ENCODE assay signal across 1 cellular context in the genomic region with DNA sequence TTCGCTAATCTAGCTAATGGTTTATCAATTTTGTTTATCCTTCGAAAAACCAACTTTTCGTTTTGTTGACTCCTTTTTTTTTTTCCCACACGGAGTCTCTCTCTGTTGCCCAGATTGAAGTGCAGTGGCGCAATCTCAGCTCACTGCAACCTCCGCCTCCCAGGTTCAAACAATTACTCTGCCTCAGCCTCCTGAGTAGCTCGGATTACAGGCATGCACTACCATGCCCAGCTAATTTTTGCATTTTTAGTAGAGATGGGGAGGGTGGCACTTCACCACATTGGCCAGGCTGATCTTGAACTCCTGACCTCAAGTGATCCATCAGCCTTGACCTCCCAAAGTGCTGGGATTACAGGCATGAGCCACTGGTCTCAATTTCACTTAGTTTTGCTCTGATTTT.
A peak's percentile ranks its signal among the peaks of the same experiment; 100 is the strongest.
TF ChIP-seq lines count a peak whose summit lies in the region.

No MANE protein-coding gene starts in this region.

TF ChIP-seq in HEK293, 187 proteins besides CTCF, POLR2A, EP300 and RAD21 (continued from another document):
- TF ChIP-seq, protein P1, sequence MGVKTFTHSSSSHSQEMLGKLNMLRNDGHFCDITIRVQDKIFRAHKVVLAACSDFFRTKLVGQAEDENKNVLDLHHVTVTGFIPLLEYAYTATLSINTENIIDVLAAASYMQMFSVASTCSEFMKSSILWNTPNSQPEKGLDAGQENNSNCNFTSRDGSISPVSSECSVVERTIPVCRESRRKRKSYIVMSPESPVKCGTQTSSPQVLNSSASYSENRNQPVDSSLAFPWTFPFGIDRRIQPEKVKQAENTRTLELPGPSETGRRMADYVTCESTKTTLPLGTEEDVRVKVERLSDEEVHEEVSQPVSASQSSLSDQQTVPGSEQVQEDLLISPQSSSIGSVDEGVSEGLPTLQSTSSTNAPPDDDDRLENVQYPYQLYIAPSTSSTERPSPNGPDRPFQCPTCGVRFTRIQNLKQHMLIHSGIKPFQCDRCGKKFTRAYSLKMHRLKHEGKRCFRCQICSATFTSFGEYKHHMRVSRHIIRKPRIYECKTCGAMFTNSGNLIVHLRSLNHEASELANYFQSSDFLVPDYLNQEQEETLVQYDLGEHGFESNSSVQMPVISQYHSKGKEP (tag by site-specific recombination; IDR thresholded peaks at IDR 0.05), result peak; percentile 74
- TF ChIP-seq ZNF202 (tag by site-specific recombination; IDR thresholded peaks at IDR 0.05; ENCODE audit: borderline replicate concordance) (0 out of 2 replicates have a peak, but pooled peaks have one; percentile 34), GLIS1 (tag by site-specific recombination; IDR thresholded peaks at IDR 0.05) (peak; percentile 14; the same call in 1 of the 2 replicates)
